ENCODE assay signal across 11 cellular contexts in the genomic region with DNA sequence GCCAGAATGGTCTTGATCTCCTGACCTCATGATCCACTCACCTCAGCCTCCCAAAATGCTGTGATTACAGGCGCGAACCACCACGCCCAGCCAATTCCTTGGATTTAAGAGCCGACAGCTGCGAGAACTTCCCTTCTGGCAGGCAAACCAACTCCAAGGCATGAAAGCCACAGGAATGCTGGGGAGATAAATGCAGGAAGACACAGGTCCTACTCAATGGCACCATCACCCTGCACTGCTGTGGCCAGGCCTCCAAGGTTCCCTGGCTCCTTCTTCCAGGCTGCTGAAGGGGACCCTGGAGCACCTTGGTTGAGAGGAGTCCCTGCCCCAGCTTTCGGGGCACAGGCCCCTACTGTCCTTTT.
A peak's percentile ranks its signal among the peaks of the same experiment; 100 is the strongest.
DNase-seq lines count a peak whose midpoint lies in the region; ATAC-seq and TF ChIP-seq lines count a peak whose summit lies in the region.
"Had no signal": no experiment of that assay in that cellular context is flagged by ENCODE, and none has a peak within 500 bp of the region (broad histone marks: within the 10 kb centered on the region; RNA-seq: fewer than 3 reads in every experiment).

No MANE protein-coding gene starts in this region.

- H3K4me2 ChIP-seq in mesenchymal stem cell (ENCODE audit: low read length, poor library complexity, severe bottlenecking) = no peak overlapping the region

- H3K9me3 ChIP-seq in right atrium auricular region (no peaks in the 10 kb centered on the region), mesenchymal stem cell (ENCODE audit: control insufficient read depth, low read length) (no peaks in the 10 kb centered on the region), aorta (ENCODE audit: control insufficient read depth, low read length) (no peaks in the 10 kb centered on the region)
- H3K9me3 ChIP-seq: body of pancreas had no signal

- no peak for DNase-seq in right atrium auricular region (ENCODE audit: low spot score)
- DNase-seq in cardiac septum (ENCODE audit: low spot score) = no peak
- DNase-seq in brain microvascular endothelial cell = peak; percentile 84
- DNase-seq in mesenchymal stem cell = peak; percentile 90
- peak in 1 of 2 donors; percentile 58 for DNase-seq in aorta
- DNase-seq in NCI-H2171 (lab: John Stamatoyannopoulos, UW) = no peak
- DNase-seq in T-helper 1 cell = no peak
- DNase-seq in NCI-H2196 treated with DMSO at 0.1 percent for 48 hours (lab: John Stamatoyannopoulos, UW; ENCODE audit: unreplicated experiment) = no peak
- DNase-seq: NCI-H2107 had no signal

- H3K4ac ChIP-seq in mesenchymal stem cell (ENCODE audit: low read depth in 1 of 2, low read length in 2 of 2) = peak overlapping the region; percentile 15 to 88

- H2BK120ac ChIP-seq in mesenchymal stem cell (ENCODE audit: low read depth, low read length) = peak overlapping the region; percentile 74

- H3K14ac ChIP-seq in mesenchymal stem cell (ENCODE audit: low read length in 2 of 2) = no peak overlapping the region

- no peak overlapping the region for H2BK15ac ChIP-seq in mesenchymal stem cell (ENCODE audit: low read depth, poor library complexity, severe bottlenecking)

- peak overlapping the region; percentile 100 for H4K8ac ChIP-seq in mesenchymal stem cell (ENCODE audit: low read length)

- H3K4me1 ChIP-seq in right atrium auricular region (peaks cover 0 to 32% of the 10 kb centered on the region in 2 donors), mesenchymal stem cell (ENCODE audit: control insufficient read depth, insufficient read depth, low read depth, low read length) (peaks cover 9% of the 10 kb centered on the region), aorta (ENCODE audit: control insufficient read depth in 1 of 2, insufficient read depth in 2 of 2, low read length in 2 of 2) (peaks cover 0 to 2% of the 10 kb centered on the region in 2 donors)

- WGBS in mesenchymal stem cell = 15% methylated on average over 6 of the region's 6 CpGs
- 86 to 93% methylated on average over 6 of the region's 6 CpGs for WGBS in aorta, 2 donors

- in situ Hi-C loops in brain microvascular endothelial cell (cut with HindIII; ENCODE audit: low pct_ligation_motif_present, low sequenced_read_pairs) = no loop called here

- peak overlapping the region; percentile 93 for H3K9ac ChIP-seq in mesenchymal stem cell (ENCODE audit: low read length)

- H3K18ac ChIP-seq in mesenchymal stem cell (ENCODE audit: low read depth in 1 of 2, low read length in 2 of 2) = peak overlapping the region; percentile 90 to 92

- H3K23ac ChIP-seq in mesenchymal stem cell (ENCODE audit: low read length in 2 of 2) = no peak overlapping the region

- TF ChIP-seq CTCF in right atrium auricular region (IDR thresholded peaks at IDR 0.05) (no peak), brain microvascular endothelial cell (IDR thresholded peaks at IDR 0.05; ENCODE audit: low read depth, low read length, missing control alignments) (no peak)

- H3K79me1 ChIP-seq in mesenchymal stem cell (replicated peaks; ENCODE audit: low read length, poor library complexity, severe bottlenecking) = peaks cover 6% of the 10 kb centered on the region

- H3K4me3 ChIP-seq in right atrium auricular region (no peak overlapping the region), brain microvascular endothelial cell (ENCODE audit: low read depth, low read length) (no peak overlapping the region), mesenchymal stem cell (ENCODE audit: insufficient read depth in 1 of 2, low read depth in 1 of 2, low read length in 2 of 2) (peak overlapping the region in 1 of 2 experiments; percentile 64), aorta (ENCODE audit: low read length in 2 of 2) (no peak overlapping the region)
- H3K4me3 ChIP-seq: body of pancreas had no signal

- H2BK5ac ChIP-seq in mesenchymal stem cell (ENCODE audit: low read depth, low read length, poor library complexity, severe bottlenecking) = no peak overlapping the region

- no peak for ATAC-seq in aorta (ENCODE audit: low FRiP score)
- ATAC-seq: body of pancreas had no signal

- no peaks in the 10 kb centered on the region for H3K27me3 ChIP-seq in right atrium auricular region
- H3K27me3 ChIP-seq in brain microvascular endothelial cell (replicated peaks) = no peaks in the 10 kb centered on the region
- no peaks in the 10 kb centered on the region for H3K27me3 ChIP-seq in mesenchymal stem cell (ENCODE audit: control insufficient read depth in 1 of 2, insufficient read depth in 1 of 2, low read length in 2 of 2)
- no peaks in the 10 kb centered on the region for H3K27me3 ChIP-seq in aorta (ENCODE audit: control insufficient read depth in 1 of 2, insufficient read depth in 2 of 2, low read length in 1 of 2)
- H3K27me3 ChIP-seq: body of pancreas had no signal

- peak overlapping the region; percentile 99 for H4K91ac ChIP-seq in mesenchymal stem cell (ENCODE audit: low read length)

- intact Hi-C loops in cardiac septum (cut with DNase I) = loop anchor here (5.0 to 10.0 kb wide), 2 partner anchors 226 to 1323 kb away; no protein-coding TSS in a partner anchor
- intact Hi-C loops in aorta (cut with DNase I) = loop anchor here (5.0 kb wide), 2 partner anchors 116 to 271 kb away; no protein-coding TSS in a partner anchor

- peak overlapping the region; percentile 69 to 80 for H3K27ac ChIP-seq in right atrium auricular region
- peak overlapping the region; percentile 98 for H3K27ac ChIP-seq in brain microvascular endothelial cell
- H3K27ac ChIP-seq in mesenchymal stem cell (ENCODE audit: low read length, poor library complexity, severe bottlenecking) = peak overlapping the region; percentile 42
- peak overlapping the region; percentile 3 to 92 for H3K27ac ChIP-seq in aorta (ENCODE audit: low read depth in 1 of 2, low read length in 2 of 2)
- H3K27ac ChIP-seq: C4-2B had no signal

- peak overlapping the region; percentile 76 for H2AK5ac ChIP-seq in mesenchymal stem cell (ENCODE audit: low read length, severe bottlenecking)

- H3K36me3 ChIP-seq in right atrium auricular region (no peaks in the 10 kb centered on the region), brain microvascular endothelial cell (replicated peaks) (no peaks in the 10 kb centered on the region), mesenchymal stem cell (ENCODE audit: control insufficient read depth in 1 of 2, insufficient read depth in 2 of 2, low read depth in 1 of 2, low read length in 2 of 2) (no peaks in the 10 kb centered on the region), aorta (ENCODE audit: control insufficient read depth in 1 of 2, insufficient read depth in 2 of 2, low read length in 1 of 2) (no peaks in the 10 kb centered on the region)

- peak overlapping the region; percentile 46 to 97 for H2BK12ac ChIP-seq in mesenchymal stem cell (ENCODE audit: low read length in 2 of 2)

- peak overlapping the region; percentile 8 for H2AFZ ChIP-seq in mesenchymal stem cell (ENCODE audit: low read depth, low read length)

Comparison
In these comparisons a context has a peak if more than half of its experiments do, and no peak if none do; other contexts are left out.
1. DNase-seq: peak in brain microvascular endothelial cell (single experiment) and mesenchymal stem cell (single experiment); none in right atrium auricular region (single experiment), cardiac septum (single experiment), NCI-H2171 (single experiment), T-helper 1 cell (0 of 5) and NCI-H2196 treated with DMSO at 0.1 percent for 48 hours (single experiment).
2. H3K27ac ChIP-seq: peak in every context shown above with its lines; median percentile 98 in brain microvascular endothelial cell; 74 in right atrium auricular region; 48 in aorta; 42 in mesenchymal stem cell.